Comparison of ENCODE assay signal across 20 cellular contexts in the genomic region with DNA sequence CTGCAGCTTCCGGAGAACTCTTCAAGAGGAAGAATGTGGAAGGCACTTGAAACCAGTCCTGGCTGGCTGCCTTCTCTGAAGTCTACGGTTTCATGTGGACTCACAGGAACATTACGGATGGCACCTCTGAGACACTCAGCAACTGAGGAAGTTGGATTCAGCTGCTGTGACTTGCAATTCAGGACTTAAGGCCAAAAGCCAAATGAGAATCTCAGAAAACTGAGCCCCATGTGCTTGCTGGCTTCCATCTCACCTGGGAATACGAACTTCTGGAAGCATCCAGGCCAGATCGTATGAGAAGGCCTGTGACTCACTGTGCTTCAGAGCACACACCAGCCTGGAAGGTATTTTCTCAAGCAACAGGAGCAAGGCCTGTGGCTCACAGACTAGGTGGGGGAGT.
DNase-seq lines count a peak whose midpoint lies in the region; ATAC-seq, FAIRE-seq and TF ChIP-seq lines count a peak whose summit lies in the region.
"Had no signal": no experiment of that assay in that cellular context is flagged by ENCODE, and none has a peak within 500 bp of the region (broad histone marks: within the 10 kb centered on the region; RNA-seq: fewer than 3 reads in every experiment).

No MANE protein-coding gene starts in this region.

- no peaks in the 10 kb centered on the region for H3K27me3 Mint-ChIP-seq in endodermal cell (ENCODE audit: insufficient read depth)
- H3K27me3 Mint-ChIP-seq: activated naive CD4-positive, alpha-beta T cell treated with anti-CD3 and anti-CD28 coated beads, Interleukin-2, amount 10 ng/mL, durations not matched to agents 7 days and 5 days; CD4-positive, CD25-positive, alpha-beta regulatory T cell; IgD-negative memory B cell; stimulated activated naive CD8-positive, alpha-beta T cell treated with anti-CD3 and anti-CD28 coated beads, Interleukin-15, Interleukin-2, amounts not matched to agents 100 ng/mL and 50 ng/mL, for 24 hours had no signal

- FAIRE-seq in small intestine (lab: Jason Lieb, UNC), result no peak
- FAIRE-seq: urothelium cell line had no signal

- H3K4me3 ChIP-seq in heart left ventricle (no peak overlapping the region), endodermal cell (ENCODE audit: low read length) (no peak overlapping the region), lung (no peak overlapping the region), upper lobe of left lung (no peak overlapping the region), small intestine (ENCODE audit: low read depth in 1 of 2, low read length in 2 of 2) (no peak overlapping the region)

- no peak overlapping the region for H3K4me3 Mint-ChIP-seq in endodermal cell
- H3K4me3 Mint-ChIP-seq: activated naive CD4-positive, alpha-beta T cell treated with anti-CD3 and anti-CD28 coated beads, Interleukin-2, amount 10 ng/mL, durations not matched to agents 7 days and 5 days; CD4-positive, CD25-positive, alpha-beta regulatory T cell; IgD-negative memory B cell; stimulated activated naive CD8-positive, alpha-beta T cell treated with anti-CD3 and anti-CD28 coated beads, Interleukin-15, Interleukin-2, amounts not matched to agents 100 ng/mL and 50 ng/mL, for 24 hours had no signal

- no peak overlapping the region for H3K9ac ChIP-seq in endodermal cell (ENCODE audit: extremely low read depth, low read length, poor library complexity, severe bottlenecking)

- DNase-seq in left ventricle myocardium superior (no peak), heart left ventricle (no peak), endodermal cell (no peak), lung (ENCODE audit: low spot score) (peak; percentile 70), upper lobe of left lung (peak in 1 of 2 donors; percentile 61), GM13976 (ENCODE audit: low spot score) (no peak), small intestine (no peak)
- no peak for DNase-seq in activated T-cell treated with anti-CD3 and anti-CD28 coated beads, Interleukin-2, amount 50 U/mL, for 1 hour
- DNase-seq: activated CD4-positive, alpha-beta T cell treated with anti-CD3 and anti-CD28 coated beads, Interleukin-2, amount 50 U/mL, for 4 hours; activated naive CD4-positive, alpha-beta T cell treated with anti-CD3 and anti-CD28 coated beads, Interleukin-2, amount 10 ng/mL, durations not matched to agents 7 days and 5 days; activated T-cell treated with anti-CD3 and anti-CD28 coated beads for 4 hours; CD4-positive, CD25-positive, alpha-beta regulatory T cell; dermis blood vessel endothelial cell; glutamatergic neuron; H7; NCI-H1930; NCI-H524 treated with DMSO at 0.1 percent for 48 hours had no signal

- TF ChIP-seq CTCF in heart left ventricle (IDR thresholded peaks at IDR 0.05), result no peak
- TF ChIP-seq CTCF in endodermal cell (conservative IDR thresholded peaks at IDR 0.05), result no peak
- TF ChIP-seq CTCF in lung (IDR thresholded peaks at IDR 0.05; ENCODE audit: control extremely low read depth, extremely low read depth), result no peak
- no peak for TF ChIP-seq CTCF in upper lobe of left lung (IDR thresholded peaks at IDR 0.05)
- no peak for TF ChIP-seq CTCF in GM13976 (IDR thresholded peaks at IDR 0.05; ENCODE audit: borderline replicate concordance, control extremely low read depth, extremely low read depth, insufficient read depth, missing control alignments)

- peaks cover 22% of the 10 kb centered on the region for H3K4me1 Mint-ChIP-seq in endodermal cell
- H3K4me1 Mint-ChIP-seq: activated naive CD4-positive, alpha-beta T cell treated with anti-CD3 and anti-CD28 coated beads, Interleukin-2, amount 10 ng/mL, durations not matched to agents 7 days and 5 days; CD4-positive, CD25-positive, alpha-beta regulatory T cell; IgD-negative memory B cell had no signal

- no peaks in the 10 kb centered on the region for H3K4me1 ChIP-seq in heart left ventricle
- no peaks in the 10 kb centered on the region for H3K4me1 ChIP-seq in endodermal cell (ENCODE audit: control insufficient read depth, insufficient read depth, low read length)
- H3K4me1 ChIP-seq in lung (ENCODE audit: control insufficient read depth in 2 of 2, insufficient read depth in 2 of 2, low read length in 2 of 2), result no peaks in the 10 kb centered on the region
- H3K4me1 ChIP-seq in upper lobe of left lung, result no peaks in the 10 kb centered on the region
- H3K4me1 ChIP-seq in small intestine (ENCODE audit: control insufficient read depth in 2 of 2, insufficient read depth in 1 of 2, low read depth in 1 of 2, low read length in 1 of 2), result no peaks in the 10 kb centered on the region

- intact Hi-C loops in left ventricle myocardium superior (cut with micrococcal nuclease), result no loop called here
- intact Hi-C loops in heart left ventricle (cut with DNase I), result no loop called here

- peak overlapping the region; percentile 59 for H3K27ac Mint-ChIP-seq in endodermal cell
- H3K27ac Mint-ChIP-seq: activated naive CD4-positive, alpha-beta T cell treated with anti-CD3 and anti-CD28 coated beads, Interleukin-2, amount 10 ng/mL, durations not matched to agents 7 days and 5 days; CD4-positive, CD25-positive, alpha-beta regulatory T cell; IgD-negative memory B cell; stimulated activated naive CD8-positive, alpha-beta T cell treated with anti-CD3 and anti-CD28 coated beads, Interleukin-15, Interleukin-2, amounts not matched to agents 100 ng/mL and 50 ng/mL, for 24 hours had no signal

- peaks cover 6% of the 10 kb centered on the region for H3K9me3 Mint-ChIP-seq in endodermal cell
- H3K9me3 Mint-ChIP-seq: activated naive CD4-positive, alpha-beta T cell treated with anti-CD3 and anti-CD28 coated beads, Interleukin-2, amount 10 ng/mL, durations not matched to agents 7 days and 5 days; CD4-positive, CD25-positive, alpha-beta regulatory T cell; stimulated activated naive CD8-positive, alpha-beta T cell treated with anti-CD3 and anti-CD28 coated beads, Interleukin-15, Interleukin-2, amounts not matched to agents 100 ng/mL and 50 ng/mL, for 24 hours had no signal

- ATAC-seq in left ventricle myocardium superior (peak; percentile 41), heart left ventricle (no peak), lung (ENCODE audit: insufficient read depth, low FRiP score) (peak; percentile 37), upper lobe of left lung (ENCODE audit: low FRiP score in 2 of 2) (peak; percentile 43 to 54)

- TF ChIP-seq POLR2A in heart left ventricle (IDR thresholded peaks at IDR 0.05), result no peak
- no peak for TF ChIP-seq POLR2A in upper lobe of left lung (IDR thresholded peaks at IDR 0.05)

- TF ChIP-seq EP300 in upper lobe of left lung (IDR thresholded peaks at IDR 0.05), result no peak

- H3K36me3 Mint-ChIP-seq in endodermal cell (ENCODE audit: low read depth), result peaks cover 3% of the 10 kb centered on the region
- H3K36me3 Mint-ChIP-seq: activated naive CD4-positive, alpha-beta T cell treated with anti-CD3 and anti-CD28 coated beads, Interleukin-2, amount 10 ng/mL, durations not matched to agents 7 days and 5 days; CD4-positive, CD25-positive, alpha-beta regulatory T cell; IgD-negative memory B cell had no signal

- H3K27me3 ChIP-seq in heart left ventricle (no peaks in the 10 kb centered on the region), endodermal cell (ENCODE audit: control insufficient read depth, insufficient read depth, low read length, poor library complexity, severe bottlenecking) (no peaks in the 10 kb centered on the region), lung (ENCODE audit: control insufficient read depth, insufficient read depth) (no peaks in the 10 kb centered on the region), upper lobe of left lung (no peaks in the 10 kb centered on the region), small intestine (ENCODE audit: control insufficient read depth in 2 of 2, insufficient read depth in 2 of 2, low read length in 2 of 2) (no peaks in the 10 kb centered on the region)

- H3K36me3 ChIP-seq in heart left ventricle, result no peaks in the 10 kb centered on the region
- no peaks in the 10 kb centered on the region for H3K36me3 ChIP-seq in endodermal cell (ENCODE audit: control insufficient read depth, insufficient read depth, low read length)
- no peaks in the 10 kb centered on the region for H3K36me3 ChIP-seq in lung (ENCODE audit: control insufficient read depth in 2 of 2, insufficient read depth in 2 of 2, low read length in 2 of 2)
- no peaks in the 10 kb centered on the region for H3K36me3 ChIP-seq in upper lobe of left lung
- no peaks in the 10 kb centered on the region for H3K36me3 ChIP-seq in small intestine (ENCODE audit: control insufficient read depth in 2 of 2, insufficient read depth in 2 of 2, low read length in 2 of 2)

- H3K27ac ChIP-seq in heart left ventricle (no peak overlapping the region), endodermal cell (ENCODE audit: low read depth, low read length) (no peak overlapping the region), lung (ENCODE audit: low read depth in 1 of 2, low read length in 1 of 2) (peak overlapping the region in 1 of 2 donors; percentile 26), upper lobe of left lung (no peak overlapping the region), small intestine (ENCODE audit: low read depth in 1 of 2, low read length in 1 of 2) (no peak overlapping the region)

- in situ Hi-C loops in GM13976 (cut with MboI; ENCODE audit: low sequenced_read_pairs, unreplicated experiment), result no loop called here

- no peaks in the 10 kb centered on the region for H3K9me3 ChIP-seq in heart left ventricle
- peaks cover 3% of the 10 kb centered on the region for H3K9me3 ChIP-seq in endodermal cell (ENCODE audit: control insufficient read depth, low read length)
- H3K9me3 ChIP-seq in lung (ENCODE audit: control insufficient read depth in 2 of 2, insufficient read depth in 1 of 2, low read length in 1 of 2), result peaks cover 0 to 2% of the 10 kb centered on the region in 2 donors
- H3K9me3 ChIP-seq in upper lobe of left lung, result no peaks in the 10 kb centered on the region
- H3K9me3 ChIP-seq in small intestine (ENCODE audit: control insufficient read depth, low read depth), result no peaks in the 10 kb centered on the region

- WGBS in heart left ventricle, 4 donors, result 54 to 73% (median 64%) methylated on average over 5 of the region's 5 CpGs
- WGBS in endodermal cell (ENCODE audit: insufficient coverage in 1 of 2, insufficient read length in 1 of 2), 2 experiments, result 92 to 100% methylated on average over 3 to 5 of the region's 5 CpGs
- 52 to 79% methylated on average over 5 of the region's 5 CpGs for WGBS in lung, 2 donors
- WGBS in upper lobe of left lung, 2 donors, result 48 to 56% methylated on average over 3 to 5 of the region's 5 CpGs
- WGBS in small intestine, 3 donors, result 63 to 89% (median 86%) methylated on average over 5 of the region's 5 CpGs

Comparison
In these comparisons a context has a peak if more than half of its experiments do, and no peak if none do; other contexts are left out.
1. ATAC-seq: peak in left ventricle myocardium superior (single experiment), lung (single experiment) and upper lobe of left lung (2 of 2); none in heart left ventricle (0 of 4).